In genomic region chr5:102792705-102793104, GRCh38 we compare ENCODE assay signal across 12 cellular contexts. TPM values are rescaled to one million over a fixed set of nuclear protein-coding genes. Genes with fewer than 3 reads are reported as not detected.
DNase-seq lines count a peak whose midpoint lies in the region; ATAC-seq and TF ChIP-seq lines count a peak whose summit lies in the region.
"Had no signal": no experiment of that assay in that cellular context is flagged by ENCODE, and none has a peak within 500 bp of the region (broad histone marks: within the 10 kb centered on the region; RNA-seq: fewer than 3 reads in every experiment).

No MANE protein-coding gene starts in this region.

- H3K4me1 Mint-ChIP-seq in MCF 10A (ENCODE audit: insufficient read depth, unreplicated experiment) = peaks cover 5% of the 10 kb centered on the region
- H3K4me1 Mint-ChIP-seq in activated CD8-positive, alpha-beta memory T cell treated with anti-CD3 and anti-CD28 coated beads, Interleukin-2, amount 10 ng/mL, durations not matched to agents 7 days and 5 days = peaks cover 8% of the 10 kb centered on the region
- H3K4me1 Mint-ChIP-seq: IgD-negative memory B cell had no signal

- H3K27ac ChIP-seq in breast epithelium = no peak overlapping the region
- H3K27ac ChIP-seq: lower lobe of right lung had no signal

- TF ChIP-seq CTCF in MCF 10A (IDR thresholded peaks at IDR 0.05; ENCODE audit: unreplicated experiment) = peak; percentile 31
- TF ChIP-seq CTCF in breast epithelium (IDR thresholded peaks at IDR 0.05) = no peak
- TF ChIP-seq CTCF in retinal pigment epithelial cell (conservative IDR thresholded peaks at IDR 0.05; ENCODE audit: low read depth, low read length) = peak; percentile 39

- CTCF ChIA-PET in MCF 10A (lab: Yijun Ruan, JAX) = interaction anchor here (0.6 to 1.6 kb wide), 4 partner anchors 29 to 112 kb away, joined by 3 to 10 read pairs (median 5); no protein-coding TSS in a partner anchor
- CTCF ChIA-PET in activated CD8-positive, alpha-beta memory T cell treated with anti-CD3 and anti-CD28 coated beads, Interleukin-2, amount 10 ng/mL, durations not matched to agents 7 days and 5 days (lab: Charles Lee) = interaction anchor here (2.0 kb wide), 1 partner anchor 11 kb away, joined by 9 read pairs; no protein-coding TSS in a partner anchor

- intact Hi-C loops in MCF 10A (cut with micrococcal nuclease) (no loop called here), breast epithelium (cut with DNase I; ENCODE audit: low total_unique reads) (no loop called here)

- no peaks in the 10 kb centered on the region for H3K36me3 Mint-ChIP-seq in MCF 10A (ENCODE audit: insufficient read depth, unreplicated experiment)
- H3K36me3 Mint-ChIP-seq in activated CD8-positive, alpha-beta memory T cell treated with anti-CD3 and anti-CD28 coated beads, Interleukin-2, amount 10 ng/mL, durations not matched to agents 7 days and 5 days = no peaks in the 10 kb centered on the region
- H3K36me3 Mint-ChIP-seq: IgD-negative memory B cell had no signal

- H3K27ac Mint-ChIP-seq in MCF 10A (ENCODE audit: low read depth, unreplicated experiment) = no peak overlapping the region
- no peak overlapping the region for H3K27ac Mint-ChIP-seq in activated CD8-positive, alpha-beta memory T cell treated with anti-CD3 and anti-CD28 coated beads, Interleukin-2, amount 10 ng/mL, durations not matched to agents 7 days and 5 days
- H3K27ac Mint-ChIP-seq: IgD-negative memory B cell had no signal

- H3K36me3 ChIP-seq in breast epithelium = no peaks in the 10 kb centered on the region
- H3K36me3 ChIP-seq: lower lobe of right lung had no signal

- H3K4me1 ChIP-seq in breast epithelium = no peaks in the 10 kb centered on the region

- peak; percentile 34 for DNase-seq in MCF 10A (ENCODE audit: unreplicated experiment)
- DNase-seq in breast epithelium (ENCODE audit: low spot score in 2 of 2) = no peak
- peak; percentile 33 for DNase-seq in NCI-H2029 treated with DMSO at 0.1 percent for 48 hours (lab: John Stamatoyannopoulos, UW)
- DNase-seq in dermis microvascular lymphatic vessel endothelial cell (ENCODE audit: low read depth in 2 of 2) = peak; percentile 26 to 51
- no peak for DNase-seq in retinal pigment epithelial cell (ENCODE audit: low read depth)
- DNase-seq in activated CD8-positive, alpha-beta memory T cell treated with anti-CD3 and anti-CD28 coated beads, Interleukin-2, amount 10 ng/mL, durations not matched to agents 7 days and 5 days = no peak
- DNase-seq in stimulated activated CD4-positive, alpha-beta T cell treated with anti-CD3 and anti-CD28 coated beads, Interleukin-2, amount 100 ng/mL, for 48 hours = no peak
- DNase-seq: amygdala, COR-L47, lower lobe of right lung had no signal

- no peaks in the 10 kb centered on the region for H3K27me3 ChIP-seq in breast epithelium

- no peak for ATAC-seq in HG02884 (IDR thresholded peaks at IDR 0.05; ENCODE audit: unreplicated experiment)
- no peak for ATAC-seq in activated CD8-positive, alpha-beta memory T cell treated with anti-CD3 and anti-CD28 coated beads, Interleukin-2, amount 10 ng/mL, durations not matched to agents 7 days and 5 days

- H3K9me3 ChIP-seq in breast epithelium = no peaks in the 10 kb centered on the region
- H3K9me3 ChIP-seq: lower lobe of right lung had no signal

- H3K27me3 Mint-ChIP-seq in MCF 10A (ENCODE audit: insufficient read depth, unreplicated experiment) = no peaks in the 10 kb centered on the region
- H3K27me3 Mint-ChIP-seq in activated CD8-positive, alpha-beta memory T cell treated with anti-CD3 and anti-CD28 coated beads, Interleukin-2, amount 10 ng/mL, durations not matched to agents 7 days and 5 days = no peaks in the 10 kb centered on the region
- H3K27me3 Mint-ChIP-seq: IgD-negative memory B cell had no signal

- POLR2A ChIA-PET in MCF 10A (lab: Yijun Ruan, JAX) = no interaction called here

- H3K9me3 Mint-ChIP-seq in MCF 10A (ENCODE audit: unreplicated experiment) = no peaks in the 10 kb centered on the region
- no peaks in the 10 kb centered on the region for H3K9me3 Mint-ChIP-seq in activated CD8-positive, alpha-beta memory T cell treated with anti-CD3 and anti-CD28 coated beads, Interleukin-2, amount 10 ng/mL, durations not matched to agents 7 days and 5 days (ENCODE audit: low read depth)
- H3K9me3 Mint-ChIP-seq: IgD-negative memory B cell had no signal

- TF ChIP-seq POLR2A in breast epithelium (IDR thresholded peaks at IDR 0.05) = no peak

- H3K4me3 ChIP-seq in breast epithelium (no peak overlapping the region), retinal pigment epithelial cell (ENCODE audit: low read length) (no peak overlapping the region)
- H3K4me3 ChIP-seq: lower lobe of right lung had no signal

- no TSS peak for BruUV-seq in MCF 10A (replicated peaks; lab: Mats Ljungman, UMichigan)

- H3K4me3 Mint-ChIP-seq in MCF 10A (ENCODE audit: unreplicated experiment) = no peak overlapping the region
- no peak overlapping the region for H3K4me3 Mint-ChIP-seq in activated CD8-positive, alpha-beta memory T cell treated with anti-CD3 and anti-CD28 coated beads, Interleukin-2, amount 10 ng/mL, durations not matched to agents 7 days and 5 days
- H3K4me3 Mint-ChIP-seq: IgD-negative memory B cell had no signal

RNA-seq across cellular contexts. Expression of gene PAM, which starts 37.6 kb away (rescaled TPM):
- total RNA-seq in MCF 10A (2022) (60.3 and 64.3 TPM in 2 replicates), breast epithelium (100 to 1,000 TPM; 159 to 227 (median 193) TPM), dermis microvascular lymphatic vessel endothelial cell (205 and 318 TPM in 2 replicates)
- total RNA-seq in activated CD8-positive, alpha-beta memory T cell treated with anti-CD3 and anti-CD28 coated beads, Interleukin-2, amount 10 ng/mL, durations not matched to agents 7 days and 5 days = 10 to 100 TPM; 29.7 to 31.5 TPM

Comparison
In these comparisons a context has a peak if more than half of its experiments do, and no peak if none do; other contexts are left out.
1. DNase-seq: peak in MCF 10A (single experiment), NCI-H2029 treated with DMSO at 0.1 percent for 48 hours (single experiment) and dermis microvascular lymphatic vessel endothelial cell (2 of 2); none in breast epithelium (0 of 2), retinal pigment epithelial cell (single experiment), activated CD8-positive, alpha-beta memory T cell treated with anti-CD3 and anti-CD28 coated beads, Interleukin-2, amount 10 ng/mL, durations not matched to agents 7 days and 5 days (single experiment) and stimulated activated CD4-positive, alpha-beta T cell treated with anti-CD3 and anti-CD28 coated beads, Interleukin-2, amount 100 ng/mL, for 48 hours (0 of 2).
2. CTCF ChIP-seq: peak in MCF 10A (single experiment) and retinal pigment epithelial cell (single experiment); none in breast epithelium (0 of 3).